26 cellular contexts compared by ENCODE assay signal in genomic region chr10:72283131-72283530, GRCh38.
"Had no signal": no experiment of that assay in that cellular context is flagged by ENCODE, and none has a peak within 500 bp of the region (broad histone marks: within the 10 kb centered on the region; RNA-seq: fewer than 3 reads in every experiment).

No MANE protein-coding gene starts in this region.

- H2AFZ ChIP-seq: hepatocyte, parathyroid adenoma had no signal

- H3K9ac ChIP-seq: parathyroid adenoma had no signal

- H3K27ac Mint-ChIP-seq: memory B cell; natural killer cell treated with Interleukin-12 subunit alpha and Interleukin-12 subunit beta and Interleukin-15 and Interleukin-18, amount 100 ng/mL, for 72 hours; progenitor cell of endocrine pancreas; stimulated activated naive B cell treated with anti-CD40 and anti-IgM and Interleukin-4, amounts not matched to agents 10 μg/mL and 1 μg/mL and 100 μg/mL, for 72 hours; stimulated activated naive CD8-positive, alpha-beta T cell treated with anti-CD3 and anti-CD28 coated beads, Interleukin-15, Interleukin-2, amounts not matched to agents 100 ng/mL and 50 ng/mL, for 24 hours had no signal

- H3K36me3 ChIP-seq: esophagus muscularis mucosa, gastroesophageal sphincter, heart left ventricle, right lobe of liver, suprapubic skin, transverse colon, upper lobe of right lung, vagina had no signal

- H3K27me3 ChIP-seq: esophagus muscularis mucosa, foreskin keratinocyte, gastroesophageal sphincter, heart left ventricle, hepatocyte, right lobe of liver, suprapubic skin, transverse colon, upper lobe of right lung, vagina had no signal

- H3K27me3 Mint-ChIP-seq: memory B cell; natural killer cell treated with Interleukin-12 subunit alpha and Interleukin-12 subunit beta and Interleukin-15 and Interleukin-18, amount 100 ng/mL, for 72 hours; stimulated activated naive B cell treated with anti-CD40 and anti-IgM and Interleukin-4, amounts not matched to agents 10 μg/mL and 1 μg/mL and 100 μg/mL, for 72 hours; stimulated activated naive CD8-positive, alpha-beta T cell treated with anti-CD3 and anti-CD28 coated beads, Interleukin-15, Interleukin-2, amounts not matched to agents 100 ng/mL and 50 ng/mL, for 24 hours had no signal

- FAIRE-seq: endothelial cell of umbilical vein, kidney, small intestine had no signal

- ATAC-seq: foreskin keratinocyte; gastroesophageal sphincter; heart left ventricle; left lobe of liver; natural killer cell treated with Interleukin-12 subunit alpha and Interleukin-12 subunit beta and Interleukin-15 and Interleukin-18, amount 100 ng/mL, for 72 hours; right lobe of liver; upper lobe of right lung had no signal

- H3K4me2 ChIP-seq: hepatocyte had no signal

- H3K79me2 ChIP-seq: hepatocyte, parathyroid adenoma had no signal

- H3K4me1 ChIP-seq: right lobe of liver had no signal

- H3K27ac ChIP-seq: esophagus muscularis mucosa, foreskin keratinocyte, gastroesophageal sphincter, heart left ventricle, hepatocyte, parathyroid adenoma, right lobe of liver, suprapubic skin, transverse colon, upper lobe of right lung, vagina had no signal

- DNase-seq: dermis blood vessel endothelial cell; effector memory CD4-positive, alpha-beta T cell; foreskin keratinocyte; heart left ventricle; kidney; right lobe of liver; small intestine; stimulated activated CD4-positive, alpha-beta T cell treated with anti-CD3 and anti-CD28 coated beads, Interleukin-15, amount 100 ng/mL, for 24 hours; stimulated activated CD4-positive, alpha-beta T cell treated with anti-CD3 and anti-CD28 coated beads, Interleukin-2, amount 100 ng/mL, for 48 hours; stimulated activated naive B cell treated with anti-CD40 and anti-IgM and Interleukin-4, amounts not matched to agents 10 μg/mL and 1 μg/mL and 100 μg/mL, for 72 hours; transverse colon; upper lobe of right lung had no signal

- H3K9me3 ChIP-seq: esophagus muscularis mucosa, gastroesophageal sphincter, heart left ventricle, right lobe of liver, suprapubic skin, transverse colon, upper lobe of right lung, vagina had no signal

- H3K4me3 Mint-ChIP-seq: memory B cell; natural killer cell treated with Interleukin-12 subunit alpha and Interleukin-12 subunit beta and Interleukin-15 and Interleukin-18, amount 100 ng/mL, for 72 hours; neural crest cell; stimulated activated naive CD8-positive, alpha-beta T cell treated with anti-CD3 and anti-CD28 coated beads, Interleukin-15, Interleukin-2, amounts not matched to agents 100 ng/mL and 50 ng/mL, for 24 hours had no signal

- H3K9me3 Mint-ChIP-seq: natural killer cell treated with Interleukin-12 subunit alpha and Interleukin-12 subunit beta and Interleukin-15 and Interleukin-18, amount 100 ng/mL, for 72 hours; neural crest cell; stimulated activated naive B cell treated with anti-CD40 and anti-IgM and Interleukin-4, amounts not matched to agents 10 μg/mL and 1 μg/mL and 100 μg/mL, for 72 hours; stimulated activated naive CD8-positive, alpha-beta T cell treated with anti-CD3 and anti-CD28 coated beads, Interleukin-15, Interleukin-2, amounts not matched to agents 100 ng/mL and 50 ng/mL, for 24 hours had no signal

- H3K4me3 ChIP-seq: esophagus muscularis mucosa, gastroesophageal sphincter, heart left ventricle, hepatocyte, lung, right lobe of liver, suprapubic skin, transverse colon, upper lobe of right lung, vagina had no signal
